Comparison of ENCODE assay signal across 1 cellular context in the genomic region with DNA sequence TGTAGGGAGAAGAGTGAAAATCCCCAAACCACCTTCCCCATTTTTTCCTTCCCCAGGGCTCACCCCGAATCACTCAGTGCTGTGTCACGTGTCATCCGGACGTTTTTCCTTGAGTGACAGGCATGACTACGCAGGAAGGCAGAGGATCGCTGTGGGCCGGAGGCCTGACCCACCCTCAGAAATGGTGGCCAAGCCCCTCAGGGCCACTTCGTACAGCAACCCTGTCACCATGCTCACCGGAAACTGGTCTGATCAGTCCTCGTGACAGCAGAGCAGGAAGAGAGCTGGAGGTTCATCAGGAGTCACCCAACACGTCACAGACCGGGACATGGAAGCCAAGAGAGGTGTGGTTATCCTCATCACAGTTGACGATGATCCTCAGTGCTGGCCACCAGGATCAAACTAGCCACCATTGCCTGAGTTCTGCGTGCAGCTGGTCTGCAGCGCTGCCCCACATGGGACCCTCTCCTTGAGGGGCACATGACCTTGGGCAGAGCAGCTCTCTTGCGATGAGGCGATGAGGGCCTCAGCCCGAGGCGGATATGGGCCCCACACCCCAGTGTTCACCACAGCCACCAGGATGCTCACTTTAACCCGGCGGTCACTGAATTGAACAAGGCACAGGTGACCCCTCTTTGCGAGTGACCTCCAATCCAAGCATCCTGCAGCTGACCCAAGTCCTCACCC.
TF ChIP-seq lines count a peak whose summit lies in the region.

No MANE protein-coding gene starts in this region.

TF ChIP-seq in IMR-90, 13 proteins besides CTCF, POLR2A, EP300 and RAD21 (continued from another document):
- TF ChIP-seq BHLHE40 (IDR thresholded peaks at IDR 0.05; ENCODE audit: low read depth, low read length) (no peak), CEBPB (IDR thresholded peaks at IDR 0.05; ENCODE audit: low read depth, low read length) (no peak), NFE2L2 (IDR thresholded peaks at IDR 0.05; ENCODE audit: low read depth, low read length) (no peak), FOS (IDR thresholded peaks at IDR 0.05; ENCODE audit: low read depth, low read length) (no peak), MAZ (IDR thresholded peaks at IDR 0.05; ENCODE audit: borderline replicate concordance, low read depth, low read length) (no peak), MAFK (IDR thresholded peaks at IDR 0.05; ENCODE audit: low read depth, low read length) (no peak)
- TF ChIP-seq, protein P1, sequence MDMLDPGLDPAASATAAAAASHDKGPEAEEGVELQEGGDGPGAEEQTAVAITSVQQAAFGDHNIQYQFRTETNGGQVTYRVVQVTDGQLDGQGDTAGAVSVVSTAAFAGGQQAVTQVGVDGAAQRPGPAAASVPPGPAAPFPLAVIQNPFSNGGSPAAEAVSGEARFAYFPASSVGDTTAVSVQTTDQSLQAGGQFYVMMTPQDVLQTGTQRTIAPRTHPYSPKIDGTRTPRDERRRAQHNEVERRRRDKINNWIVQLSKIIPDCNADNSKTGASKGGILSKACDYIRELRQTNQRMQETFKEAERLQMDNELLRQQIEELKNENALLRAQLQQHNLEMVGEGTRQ (IDR thresholded peaks at IDR 0.05; ENCODE audit: low read depth, low read length): no peak
